In the genomic region with DNA sequence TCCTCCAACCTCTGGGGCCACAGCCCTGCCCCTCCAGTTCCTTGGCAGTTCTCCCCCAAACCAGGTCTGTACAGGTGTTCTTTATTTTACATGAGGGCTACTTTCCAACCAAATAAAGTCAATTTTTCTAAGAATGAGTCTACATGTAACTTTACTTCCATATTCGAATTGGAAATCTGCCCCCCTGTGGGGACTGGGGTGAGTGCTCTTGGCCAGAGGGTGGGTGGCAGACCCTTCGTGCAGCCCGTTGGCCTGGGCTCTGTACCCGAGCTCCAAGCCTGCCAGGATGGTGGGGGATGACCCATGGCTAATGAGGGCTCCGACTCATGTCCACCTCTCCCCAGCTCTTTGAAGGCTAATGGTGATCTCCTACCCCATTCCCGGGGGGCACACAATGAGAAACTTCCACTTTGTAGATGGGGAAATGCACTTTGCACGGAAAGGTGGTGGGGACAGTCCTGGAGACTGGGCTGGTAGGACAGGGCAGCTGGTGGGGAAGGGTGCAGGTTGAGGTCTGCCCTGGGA, we compare ENCODE assay signal across 27 cellular contexts. TPM values are rescaled to one million over a fixed set of nuclear protein-coding genes. Genes with fewer than 3 reads are reported as not detected.
A peak's percentile ranks its signal among the peaks of the same experiment; 100 is the strongest.
DNase-seq lines count a peak whose midpoint lies in the region; ATAC-seq and TF ChIP-seq lines count a peak whose summit lies in the region.
"Had no signal": no experiment of that assay in that cellular context is flagged by ENCODE, and none has a peak within 500 bp of the region (broad histone marks: within the 10 kb centered on the region; RNA-seq: fewer than 3 reads in every experiment).

No MANE protein-coding gene starts in this region.

- WGBS in hepatocyte (ENCODE audit: low lambda C conversion rate, missing lambda C conversion rate): 85% methylated on average over 7 of the region's 7 CpGs

- peak overlapping the region; percentile 59 for H3K27ac Mint-ChIP-seq in glutamatergic neuron (ENCODE audit: unreplicated experiment)
- H3K27ac Mint-ChIP-seq: activated B cell treated with CpG ODN at 0.5 μM for 24 hours; stimulated activated naive B cell treated with anti-CD40 and anti-IgM and Interleukin-4, amounts not matched to agents 10 μg/mL and 1 μg/mL and 100 μg/mL, for 72 hours had no signal

- peaks cover 2% of the 10 kb centered on the region for H3K9me3 Mint-ChIP-seq in glutamatergic neuron (ENCODE audit: unreplicated experiment)
- H3K9me3 Mint-ChIP-seq: activated B cell treated with CpG ODN at 0.5 μM for 24 hours; stimulated activated naive B cell treated with anti-CD40 and anti-IgM and Interleukin-4, amounts not matched to agents 10 μg/mL and 1 μg/mL and 100 μg/mL, for 72 hours had no signal

- H3K27ac ChIP-seq in DND-41 (ENCODE audit: low read length) (no peak overlapping the region), hepatocyte (no peak overlapping the region)
- H3K27ac ChIP-seq: C4-2B, esophagus squamous epithelium, gastrocnemius medialis, thoracic aorta had no signal

- H4K20me1 ChIP-seq in DND-41 (ENCODE audit: insufficient read depth, low read length) (no peaks in the 10 kb centered on the region; the same call in 1 of the 2 replicates), Loucy (ENCODE audit: insufficient read depth, low read length, poor library complexity, severe bottlenecking) (no peaks in the 10 kb centered on the region), hepatocyte (ENCODE audit: insufficient read depth, poor library complexity, severe bottlenecking) (no peaks in the 10 kb centered on the region)

- no peak overlapping the region for H3K9ac ChIP-seq in DND-41 (ENCODE audit: low read depth, low read length)
- no peak overlapping the region for H3K9ac ChIP-seq in Loucy (ENCODE audit: low read depth, low read length, poor library complexity, severe bottlenecking)

- H3K36me3 Mint-ChIP-seq in glutamatergic neuron (ENCODE audit: unreplicated experiment): peaks cover 4% of the 10 kb centered on the region

- no peaks in the 10 kb centered on the region for H3K9me3 ChIP-seq in DND-41 (ENCODE audit: insufficient read depth, low read length, severe bottlenecking)
- H3K9me3 ChIP-seq in Loucy (ENCODE audit: insufficient read depth, low read depth, low read length): no peaks in the 10 kb centered on the region
- H3K9me3 ChIP-seq in hepatocyte (ENCODE audit: low read depth): no peaks in the 10 kb centered on the region
- H3K9me3 ChIP-seq: esophagus squamous epithelium, gastrocnemius medialis, HAP-1, thoracic aorta had no signal

- H3K36me3 ChIP-seq in DND-41 (ENCODE audit: insufficient read depth, low read length) (no peaks in the 10 kb centered on the region), Loucy (ENCODE audit: insufficient read depth, low read length) (no peaks in the 10 kb centered on the region), hepatocyte (replicated peaks; ENCODE audit: insufficient read depth, low read depth) (no peaks in the 10 kb centered on the region)
- H3K36me3 ChIP-seq: HAP-1, thoracic aorta had no signal

- H3K27me3 ChIP-seq in DND-41 (ENCODE audit: insufficient read depth, low read length, poor library complexity) (no peaks in the 10 kb centered on the region), Loucy (ENCODE audit: insufficient read depth, low read length, poor library complexity, severe bottlenecking) (no peaks in the 10 kb centered on the region), hepatocyte (no peaks in the 10 kb centered on the region)
- H3K27me3 ChIP-seq: esophagus squamous epithelium, gastrocnemius medialis had no signal

- H3K4me1 Mint-ChIP-seq in glutamatergic neuron (ENCODE audit: low read depth, unreplicated experiment): no peaks in the 10 kb centered on the region
- H3K4me1 Mint-ChIP-seq: activated B cell treated with CpG ODN at 0.5 μM for 24 hours had no signal

- peak; percentile 35 for TF ChIP-seq CTCF in DND-41 (IDR thresholded peaks at IDR 0.05; ENCODE audit: borderline replicate concordance, extremely low read depth, low read length, poor library complexity, severe bottlenecking)
- TF ChIP-seq CTCF in Loucy (conservative IDR thresholded peaks at IDR 0.05; ENCODE audit: low read length): peak; percentile 52
- TF ChIP-seq CTCF in glutamatergic neuron (IDR thresholded peaks at IDR 0.05; ENCODE audit: partially characterized antibody, unreplicated experiment): no peak
- no peak for TF ChIP-seq CTCF in hepatocyte (IDR thresholded peaks at IDR 0.05; ENCODE audit: poor library complexity)

- no peak overlapping the region for H2AFZ ChIP-seq in DND-41 (ENCODE audit: low read depth, low read length)
- no peak overlapping the region for H2AFZ ChIP-seq in Loucy (ENCODE audit: low read length)
- H2AFZ ChIP-seq in hepatocyte: no peak overlapping the region

- H3K4me3 Mint-ChIP-seq in glutamatergic neuron (ENCODE audit: unreplicated experiment): no peak overlapping the region
- H3K4me3 Mint-ChIP-seq: activated B cell treated with CpG ODN at 0.5 μM for 24 hours; stimulated activated naive B cell treated with anti-CD40 and anti-IgM and Interleukin-4, amounts not matched to agents 10 μg/mL and 1 μg/mL and 100 μg/mL, for 72 hours had no signal

- H3F3A ChIP-seq in Loucy (ENCODE audit: low read depth): no peaks in the 10 kb centered on the region

- H3K9me2 ChIP-seq in Loucy (replicated peaks; ENCODE audit: low read depth, low read length) (no peaks in the 10 kb centered on the region), hepatocyte (replicated peaks; ENCODE audit: insufficient read depth) (no peaks in the 10 kb centered on the region)

- H3K4me1 ChIP-seq in DND-41 (ENCODE audit: insufficient read depth, low read length) (peaks cover 8% of the 10 kb centered on the region), Loucy (ENCODE audit: insufficient read depth, low read length, poor library complexity, severe bottlenecking) (peaks cover 12% of the 10 kb centered on the region), hepatocyte (ENCODE audit: insufficient read depth) (no peaks in the 10 kb centered on the region)
- H3K4me1 ChIP-seq: esophagus squamous epithelium, gastrocnemius medialis, HAP-1 had no signal

- H3K4me3 ChIP-seq in DND-41 (ENCODE audit: low read depth in 1 of 2, low read length in 2 of 2) (no peak overlapping the region), Loucy (ENCODE audit: low read length, poor library complexity, severe bottlenecking) (no peak overlapping the region), hepatocyte (no peak overlapping the region)
- H3K4me3 ChIP-seq: esophagus squamous epithelium, gastrocnemius medialis, HAP-1, lung, smooth muscle cell, thoracic aorta had no signal

- peaks cover 6% of the 10 kb centered on the region for H3K27me3 Mint-ChIP-seq in glutamatergic neuron (ENCODE audit: unreplicated experiment)
- H3K27me3 Mint-ChIP-seq: activated B cell treated with CpG ODN at 0.5 μM for 24 hours; stimulated activated naive B cell treated with anti-CD40 and anti-IgM and Interleukin-4, amounts not matched to agents 10 μg/mL and 1 μg/mL and 100 μg/mL, for 72 hours had no signal

- ATAC-seq in DND-41 (ENCODE audit: insufficient read depth, low read depth) (no peak), GM21737 (IDR thresholded peaks at IDR 0.05; ENCODE audit: unreplicated experiment) (no peak), GM21381 (IDR thresholded peaks at IDR 0.05; ENCODE audit: unreplicated experiment) (no peak)
- ATAC-seq: Right ventricle myocardium inferior; stimulated activated naive B cell treated with anti-CD40 and anti-IgM and Interleukin-4, amounts not matched to agents 10 μg/mL and 1 μg/mL and 100 μg/mL, for 72 hours had no signal

- no peak for DNase-seq in DND-41
- no peak for DNase-seq in glutamatergic neuron
- no peak for DNase-seq in hepatocyte (ENCODE audit: low spot score)
- DNase-seq: ACHN; activated B cell treated with CpG ODN at 0.5 μM for 24 hours; activated CD4-positive, alpha-beta T cell treated with anti-CD3 and anti-CD28 coated beads, Interleukin-2, amount 50 U/mL, for 4 hours; activated CD8-positive, alpha-beta memory T cell treated with anti-CD3 and anti-CD28 coated beads, Interleukin-2, amount 50 U/mL, for 48 hours; Calu3; effector CD4-positive, alpha-beta T cell; esophagus squamous epithelium; gastrocnemius medialis; kidney; NCI-H1048; NCI-H187; stimulated activated naive B cell treated with anti-CD40 and anti-IgM and Interleukin-4, amounts not matched to agents 10 μg/mL and 1 μg/mL and 100 μg/mL, for 72 hours; T1000 had no signal

- no peak overlapping the region for H3K4me2 ChIP-seq in DND-41 (ENCODE audit: insufficient read depth, low read length)
- H3K4me2 ChIP-seq in Loucy (ENCODE audit: low read depth, low read length, poor library complexity, severe bottlenecking): no peak overlapping the region
- no peak overlapping the region for H3K4me2 ChIP-seq in hepatocyte
- H3K4me2 ChIP-seq: smooth muscle cell had no signal

- no peaks in the 10 kb centered on the region for H3K79me2 ChIP-seq in DND-41 (ENCODE audit: insufficient read depth, low read length)
- no peaks in the 10 kb centered on the region for H3K79me2 ChIP-seq in Loucy (ENCODE audit: insufficient read depth, low read length)
- H3K79me2 ChIP-seq in hepatocyte: no peaks in the 10 kb centered on the region

RNA-seq across cellular contexts. Expression of a gene that starts 0.6 kb away (rescaled TPM):
- total RNA-seq in glutamatergic neuron (ENCODE audit: unreplicated experiment) (not detected), hepatocyte (not detected in 2 replicates)
- polyA plus RNA-seq in hepatocyte: 0.07 TPM in 1 of 2 replicates, not detected in the other
- total RNA-seq: activated B cell treated with CpG ODN at 0.5 μM for 24 hours, Calu3, chondrocyte, esophagus squamous epithelium, gastrocnemius medialis, HT-29, kidney, lung, Right ventricle myocardium inferior, smooth muscle cell, thoracic aorta had no signal
- polyA plus RNA-seq: lung, smooth muscle cell had no signal

RNA-seq across cellular contexts. Expression of a gene that starts 12.5 kb away (rescaled TPM):
- total RNA-seq in glutamatergic neuron (ENCODE audit: unreplicated experiment): 9.9 TPM
- total RNA-seq in hepatocyte: 13.3 and 18.1 TPM in 2 replicates
- polyA plus RNA-seq in hepatocyte: 31.4 and 38.6 TPM in 2 replicates

RNA-seq across cellular contexts. Expression of a gene that starts 18.2 kb away (rescaled TPM):
- total RNA-seq in glutamatergic neuron (ENCODE audit: unreplicated experiment): 4.2 TPM
- total RNA-seq in hepatocyte: 0.10 TPM in 1 of 2 replicates, not detected in the other
- polyA plus RNA-seq in hepatocyte: 0.45 and 2.1 TPM in 2 replicates
- total RNA-seq: activated B cell treated with CpG ODN at 0.5 μM for 24 hours, Calu3, chondrocyte, esophagus squamous epithelium, kidney, lung, Right ventricle myocardium inferior, smooth muscle cell, thoracic aorta had no signal
- polyA plus RNA-seq: smooth muscle cell had no signal

RNA-seq across cellular contexts. Expression of a gene that starts 20.1 kb away (rescaled TPM):
- total RNA-seq in glutamatergic neuron (ENCODE audit: unreplicated experiment): 35.9 TPM
- total RNA-seq in hepatocyte: 20.5 and 25.7 TPM in 2 replicates
- 69.1 and 71.8 TPM in 2 replicates for polyA plus RNA-seq in hepatocyte

RNA-seq across cellular contexts. Expression of a gene that starts 21.1 kb away (rescaled TPM):
- total RNA-seq in glutamatergic neuron (ENCODE audit: unreplicated experiment) (not detected), hepatocyte (not detected in 2 replicates)
- not detected in 2 replicates for polyA plus RNA-seq in hepatocyte
- total RNA-seq: activated B cell treated with CpG ODN at 0.5 μM for 24 hours, Calu3, chondrocyte, esophagus squamous epithelium, gastrocnemius medialis, HT-29, kidney, lung, Right ventricle myocardium inferior, smooth muscle cell, thoracic aorta had no signal
- polyA plus RNA-seq: lung, smooth muscle cell had no signal

Comparison
In these comparisons a context has a peak if more than half of its experiments do, and no peak if none do; other contexts are left out.
1. CTCF ChIP-seq: peak in DND-41 (single experiment) and Loucy (single experiment); none in glutamatergic neuron (single experiment) and hepatocyte (single experiment).